In the genomic region with DNA sequence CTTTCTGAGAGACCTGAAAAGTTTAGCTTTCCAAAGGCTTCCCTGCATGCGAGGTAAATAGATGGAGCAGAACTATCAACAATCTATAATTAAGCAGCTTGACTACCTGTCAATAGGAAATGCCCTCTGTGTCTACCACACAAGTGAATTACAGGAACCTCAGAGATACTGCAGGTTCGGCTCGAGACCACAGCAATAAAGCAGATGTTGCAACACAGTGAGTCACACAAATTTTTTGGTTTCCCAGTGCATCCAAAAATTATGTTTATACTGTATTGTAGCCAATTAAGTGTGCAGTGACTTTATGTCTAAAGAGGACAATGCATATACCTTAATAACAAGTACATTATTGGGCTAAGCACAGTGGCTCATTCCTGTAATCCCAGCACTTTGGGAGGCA, we compare ENCODE assay signal across 14 cellular contexts.
DNase-seq lines count a peak whose midpoint lies in the region; TF ChIP-seq lines count a peak whose summit lies in the region.
"Had no signal": no experiment of that assay in that cellular context is flagged by ENCODE, and none has a peak within 500 bp of the region (broad histone marks: within the 10 kb centered on the region; RNA-seq: fewer than 3 reads in every experiment).

No MANE protein-coding gene starts in this region.

- DNase-seq in EH (ENCODE audit: low read depth) (peak; percentile 87), LHCN-M2 (ENCODE audit: low read depth) (peak; percentile 77), astrocyte of the hippocampus (ENCODE audit: low read depth, low spot score) (peak; percentile 56), kidney tubule cell (ENCODE audit: low spot score) (peak; percentile 35), HPDE6-E6E7 (ENCODE audit: extremely low spot score) (no peak), substantia nigra (lab: John Stamatoyannopoulos, UW) (no peak), NCI-H526 (lab: John Stamatoyannopoulos, UW) (no peak), ascending aorta (ENCODE audit: low spot score in 2 of 2) (no peak)
- DNase-seq: activated CD8-positive, alpha-beta T cell treated with anti-CD3 and anti-CD28 coated beads for 36 hours; amygdala; GOT3; heart right ventricle; NCI-H2029 treated with DMSO at 0.1 percent for 48 hours; stimulated activated naive CD8-positive, alpha-beta T cell treated with anti-CD3 and anti-CD28 coated beads, Interleukin-15, Interleukin-2, amounts not matched to agents 100 U/mL and 50 U/mL, for 24 hours had no signal

- H3K27me3 ChIP-seq in ascending aorta = no peaks in the 10 kb centered on the region
- H3K27me3 ChIP-seq: heart right ventricle had no signal

- H3K4me3 ChIP-seq in ascending aorta = no peak overlapping the region
- H3K4me3 ChIP-seq: heart right ventricle had no signal

- no peaks in the 10 kb centered on the region for H3K36me3 ChIP-seq in ascending aorta
- H3K36me3 ChIP-seq: heart right ventricle had no signal

- no peaks in the 10 kb centered on the region for H3K9me3 ChIP-seq in ascending aorta

- H3K4me1 ChIP-seq in ascending aorta = peaks cover 0 to 3% of the 10 kb centered on the region in 2 donors

- TF ChIP-seq CTCF in ascending aorta (IDR thresholded peaks at IDR 0.05) = no peak

- H3K27ac ChIP-seq in substantia nigra (ENCODE audit: low read depth, low read length, poor library complexity, severe bottlenecking) (no peak overlapping the region), ascending aorta (no peak overlapping the region)
- H3K27ac ChIP-seq: heart right ventricle had no signal

- intact Hi-C loops in ascending aorta (cut with DNase I) = no loop called here

Comparison
In these comparisons a context has a peak if more than half of its experiments do, and no peak if none do; other contexts are left out.
1. DNase-seq: peak in EH (single experiment), LHCN-M2 (single experiment), astrocyte of the hippocampus (single experiment) and kidney tubule cell (single experiment); none in HPDE6-E6E7 (single experiment), substantia nigra (0 of 49), NCI-H526 (0 of 2) and ascending aorta (0 of 2).